Comparison of ENCODE assay signal across 8 cellular contexts in genomic region chr5:143229426-143229895, GRCh38.
DNase-seq lines count a peak whose midpoint lies in the region; ATAC-seq and TF ChIP-seq lines count a peak whose summit lies in the region.

No MANE protein-coding gene starts in this region.

- peaks cover 19 to 38% of the 10 kb centered on the region in 2 donors for H3K4me1 ChIP-seq in gastrocnemius medialis

- peak; percentile 15 to 21 for ATAC-seq in activated CD4-positive, CD25-positive, alpha-beta regulatory T cell treated with anti-CD3 and anti-CD28 coated beads, Interleukin-2, amount 50 U/mL, for 24 hours
- ATAC-seq in HG03060 (IDR thresholded peaks at IDR 0.05; ENCODE audit: low read depth, unreplicated experiment) (peak; percentile 12), gastrocnemius medialis (peak in 1 of 2 donors; percentile 10)
- ATAC-seq in activated CD8-positive, alpha-beta memory T cell treated with anti-CD3 and anti-CD28 coated beads, Interleukin-2, amount 10 ng/mL, durations not matched to agents 7 days and 5 days, result peak; percentile 66

- peak overlapping the region in 3 of 4 donors; percentile 36 to 61 (median 50) for H3K27ac ChIP-seq in gastrocnemius medialis

- no peak for DNase-seq in activated CD4-positive, CD25-positive, alpha-beta regulatory T cell (lab: John Stamatoyannopoulos, UW)
- peak; percentile 50 for DNase-seq in activated CD8-positive, alpha-beta memory T cell treated with anti-CD3 and anti-CD28 coated beads, Interleukin-2, amount 10 ng/mL, durations not matched to agents 7 days and 5 days
- DNase-seq in gastrocnemius medialis (no peak), CD1c-positive myeloid dendritic cell (ENCODE audit: extremely low spot score) (no peak), foreskin fibroblast (no peak), COR-L47 (lab: John Stamatoyannopoulos, UW) (no peak)

- H3K4me3 Mint-ChIP-seq in activated CD8-positive, alpha-beta memory T cell treated with anti-CD3 and anti-CD28 coated beads, Interleukin-2, amount 10 ng/mL, durations not matched to agents 7 days and 5 days, result peak overlapping the region; percentile 58

- H3K4me1 Mint-ChIP-seq in activated CD8-positive, alpha-beta memory T cell treated with anti-CD3 and anti-CD28 coated beads, Interleukin-2, amount 10 ng/mL, durations not matched to agents 7 days and 5 days, result peaks cover 27% of the 10 kb centered on the region

- H3K27me3 Mint-ChIP-seq in activated CD8-positive, alpha-beta memory T cell treated with anti-CD3 and anti-CD28 coated beads, Interleukin-2, amount 10 ng/mL, durations not matched to agents 7 days and 5 days, result no peaks in the 10 kb centered on the region

- H3K36me3 ChIP-seq in gastrocnemius medialis, result no peaks in the 10 kb centered on the region

- H3K27me3 ChIP-seq in gastrocnemius medialis, result no peaks in the 10 kb centered on the region

- no peak for TF ChIP-seq POLR2A in gastrocnemius medialis (IDR thresholded peaks at IDR 0.05)

- no peaks in the 10 kb centered on the region for H3K9me3 Mint-ChIP-seq in activated CD8-positive, alpha-beta memory T cell treated with anti-CD3 and anti-CD28 coated beads, Interleukin-2, amount 10 ng/mL, durations not matched to agents 7 days and 5 days (ENCODE audit: low read depth)

- CTCF ChIA-PET in activated CD8-positive, alpha-beta memory T cell treated with anti-CD3 and anti-CD28 coated beads, Interleukin-2, amount 10 ng/mL, durations not matched to agents 7 days and 5 days (lab: Charles Lee), result interaction anchor here (1.0 to 1.4 kb wide), 4 partner anchors 9 to 596 kb away, joined by 3 to 4 read pairs (median 3); no protein-coding TSS in a partner anchor

- TF ChIP-seq CTCF in gastrocnemius medialis (IDR thresholded peaks at IDR 0.05 in 4 of 5, conservative IDR thresholded peaks at IDR 0.05 in 1 of 5) (no peak), foreskin fibroblast (IDR thresholded peaks at IDR 0.05; ENCODE audit: low read depth, low read length) (no peak)

- H3K36me3 Mint-ChIP-seq in activated CD8-positive, alpha-beta memory T cell treated with anti-CD3 and anti-CD28 coated beads, Interleukin-2, amount 10 ng/mL, durations not matched to agents 7 days and 5 days, result peaks cover 2% of the 10 kb centered on the region

- H3K4me3 ChIP-seq in gastrocnemius medialis (no peak overlapping the region), foreskin fibroblast (ENCODE audit: low read depth in 1 of 2, low read length in 2 of 2) (no peak overlapping the region)

- H3K9me3 ChIP-seq in gastrocnemius medialis, result no peaks in the 10 kb centered on the region

- in situ Hi-C loops in gastrocnemius medialis (cut with MboI; ENCODE audit: low sequenced_read_pairs in 4 of 4), result no loop called here

- peak overlapping the region; percentile 91 for H3K27ac Mint-ChIP-seq in activated CD8-positive, alpha-beta memory T cell treated with anti-CD3 and anti-CD28 coated beads, Interleukin-2, amount 10 ng/mL, durations not matched to agents 7 days and 5 days

- intact Hi-C loops in gastrocnemius medialis (cut with DNase I; ENCODE audit: low total_unique reads), result no loop called here
